8 cellular contexts compared by ENCODE assay signal in the genomic region with DNA sequence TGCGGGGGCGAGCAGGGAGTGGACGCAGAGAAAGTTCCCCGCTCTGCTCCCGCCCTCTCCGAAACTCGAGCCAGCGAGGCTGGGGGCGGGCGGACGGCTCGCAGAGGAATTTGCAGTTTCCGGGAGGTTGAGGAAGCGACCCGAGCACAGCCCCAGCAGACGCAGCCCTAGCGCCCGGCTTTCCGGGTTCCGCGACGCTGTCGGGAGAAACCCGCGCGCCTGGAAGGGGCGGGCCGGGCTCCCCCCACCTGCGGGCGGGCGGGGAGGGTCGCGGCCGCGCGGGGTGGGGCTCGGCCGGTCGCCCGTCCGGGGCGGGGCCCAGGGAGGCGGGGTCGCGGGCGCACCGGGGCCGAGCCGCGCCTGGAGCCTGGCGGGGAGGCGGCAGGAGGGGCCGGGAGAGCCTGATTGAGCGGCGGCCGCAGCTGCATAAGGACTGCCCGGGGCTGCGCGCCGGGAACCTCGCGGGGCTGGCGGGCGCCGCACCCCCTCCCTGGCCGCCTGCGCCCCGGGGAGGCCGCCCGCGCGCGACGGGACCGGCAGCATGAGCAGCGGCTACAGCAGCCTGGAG. TPM values are rescaled to one million over a fixed set of nuclear protein-coding genes. Genes with fewer than 3 reads are reported as not detected.
DNase-seq lines count a peak whose midpoint lies in the region; ATAC-seq, FAIRE-seq and TF ChIP-seq lines count a peak whose summit lies in the region.

Gene RASSF3 (plus strand): TSS at position 404 of the 568 bp plus-strand sequence. CDS start 138 bp downstream, at position 542.

- intact Hi-C loops in endothelial cell of umbilical vein (cut with micrococcal nuclease) = loop anchor here (1.0 to 5.0 kb wide), 5 partner anchors 26 to 172 kb away; partner anchors contain the start of gene TBK1

- DNase-seq in AG08395 (ENCODE audit: low spot score) (peak; percentile 59), NT2/D1 (ENCODE audit: low read depth, low spot score) (peak; percentile 66), endothelial cell of umbilical vein (ENCODE audit: low read depth, low spot score) (peak; percentile 79), mucosa of gallbladder (ENCODE audit: low spot score) (peak; percentile 76)
- DNase-seq in activated CD8-positive, alpha-beta memory T cell treated with anti-CD3 and anti-CD28 coated beads, Interleukin-2, amount 50 U/mL, for 24 hours (ENCODE audit: extremely low read depth) = peak; percentile 28
- peak; percentile 61 to 65 for DNase-seq in stimulated activated CD8-positive, alpha-beta memory T cell treated with anti-CD3 and anti-CD28 coated beads, Interleukin-7, amount 100 ng/mL, for 48 hours (ENCODE audit: extremely low read depth in 1 of 2, low read depth in 1 of 2)

- peak; percentile 63 for TF ChIP-seq POLR2A in endothelial cell of umbilical vein (IDR thresholded peaks at IDR 0.05; ENCODE audit: low read depth, low read length)

- POLR2A ChIA-PET in endothelial cell of umbilical vein (lab: Charles Lee) = interaction anchor here (0.9 kb wide), 1 partner anchor 9 kb away, joined by 3 read pairs; no protein-coding TSS in a partner anchor

- H3K9ac ChIP-seq in NT2/D1 (ENCODE audit: insufficient read length, low read depth) = peak within 1 kb of the TSS; percentile 91
- peak within 1 kb of the TSS; percentile 85 for H3K9ac ChIP-seq in endothelial cell of umbilical vein (replicated peaks; ENCODE audit: extremely low read depth, insufficient read depth, low read length)

- no peak for TF ChIP-seq CTCF in endothelial cell of umbilical vein (IDR thresholded peaks at IDR 0.05; ENCODE audit: extremely low read depth in 1 of 2, insufficient read depth in 1 of 2, low read depth in 1 of 2, low read length in 2 of 2)

- H4K20me1 ChIP-seq in endothelial cell of umbilical vein (replicated peaks; ENCODE audit: control insufficient read depth, extremely low read depth, insufficient read depth, low read length) = no peaks in the 10 kb centered on the region

- H3K9me1 ChIP-seq in endothelial cell of umbilical vein (replicated peaks; ENCODE audit: control insufficient read depth, extremely low read depth, insufficient read depth, low read length) = no peaks in the 10 kb centered on the region

- H3K79me2 ChIP-seq in endothelial cell of umbilical vein (ENCODE audit: control insufficient read depth, insufficient read depth, low read length) = peaks cover 50% of the 10 kb centered on the region

- peak within 1 kb of the TSS; percentile 78 for H3K27ac ChIP-seq in endothelial cell of umbilical vein (ENCODE audit: insufficient read depth, low read depth, low read length)

- peak within 1 kb of the TSS; percentile 84 for H3K4me3 ChIP-seq in NT2/D1 (ENCODE audit: insufficient read length, low read depth)
- H3K4me3 ChIP-seq in endothelial cell of umbilical vein (replicated peaks in 1 of 3; ENCODE audit: insufficient read depth in 1 of 3, low read depth in 1 of 3, low read length in 3 of 3) = peak within 1 kb of the TSS; percentile 85 to 92 (median 90)

- H3K9me3 ChIP-seq in NT2/D1 (ENCODE audit: insufficient read depth, low read length) = no peaks in the 10 kb centered on the region
- no peaks in the 10 kb centered on the region for H3K9me3 ChIP-seq in endothelial cell of umbilical vein (replicated peaks; ENCODE audit: control insufficient read depth, insufficient read depth, low read length)

- CTCF ChIA-PET in endothelial cell of umbilical vein (lab: Charles Lee) = interaction anchor here (1.1 to 6.9 kb wide), 9 partner anchors 10 to 191 kb away, joined by 3 to 72 read pairs (median 7); no protein-coding TSS in a partner anchor

- dilution Hi-C loops in endothelial cell of umbilical vein (cut with MboI; ENCODE audit: extremely low pct_ligation_motif_present, low sequenced_read_pairs) = no loop called here

- peak; percentile 63 for ATAC-seq in GM18868 (IDR thresholded peaks at IDR 0.05; ENCODE audit: unreplicated experiment)
- peak; percentile 46 for ATAC-seq in HG03103 (IDR thresholded peaks at IDR 0.05; ENCODE audit: low read depth, unreplicated experiment)

- H3K4me1 ChIP-seq in NT2/D1 (ENCODE audit: insufficient read depth, insufficient read length) = no peaks in the 10 kb centered on the region
- peaks cover 23% of the 10 kb centered on the region for H3K4me1 ChIP-seq in endothelial cell of umbilical vein (ENCODE audit: control insufficient read depth, extremely low read depth, insufficient read depth, low read length)

- no TSS peak for BruUV-seq in endothelial cell of umbilical vein (replicated peaks; lab: Mats Ljungman, UMichigan)

- no peaks in the 10 kb centered on the region for H3K27me3 ChIP-seq in NT2/D1 (ENCODE audit: insufficient read depth, insufficient read length)
- no peaks in the 10 kb centered on the region for H3K27me3 ChIP-seq in endothelial cell of umbilical vein (ENCODE audit: control insufficient read depth in 2 of 2, insufficient read depth in 2 of 2, low read length in 2 of 2)

- H3K36me3 ChIP-seq in NT2/D1 (ENCODE audit: insufficient read depth, insufficient read length, low read length) (peaks cover 9% of the 10 kb centered on the region), endothelial cell of umbilical vein (ENCODE audit: control insufficient read depth in 2 of 2, extremely low read depth in 1 of 2, insufficient read depth in 2 of 2, low read length in 2 of 2) (peaks cover 0 to 2% of the 10 kb centered on the region in 2 experiments)

- peak; percentile 92 for FAIRE-seq in endothelial cell of umbilical vein (lab: Jason Lieb, UNC)

- peak within 1 kb of the TSS; percentile 95 for H2AFZ ChIP-seq in endothelial cell of umbilical vein (ENCODE audit: low read depth, low read length)

- H3K4me2 ChIP-seq in endothelial cell of umbilical vein (ENCODE audit: insufficient read depth, low read length) = peak within 1 kb of the TSS; percentile 99

TF ChIP-seq in endothelial cell of umbilical vein, 7 proteins besides CTCF, POLR2A, EP300 and RAD21:
- no peak for TF ChIP-seq EZH2 (IDR thresholded peaks at IDR 0.05; ENCODE audit: borderline replicate concordance, low read depth, low read length, severe bottlenecking)
- TF ChIP-seq GATA2 (IDR thresholded peaks at IDR 0.05; ENCODE audit: insufficient read depth, insufficient read length, low read depth, low read length) = no peak
- TF ChIP-seq, protein P1, sequence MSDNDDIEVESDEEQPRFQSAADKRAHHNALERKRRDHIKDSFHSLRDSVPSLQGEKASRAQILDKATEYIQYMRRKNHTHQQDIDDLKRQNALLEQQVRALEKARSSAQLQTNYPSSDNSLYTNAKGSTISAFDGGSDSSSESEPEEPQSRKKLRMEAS (IDR thresholded peaks at IDR 0.05; ENCODE audit: insufficient read depth, insufficient read length) = no peak
- peak; percentile 86 for TF ChIP-seq POLR2AphosphoS5 (IDR thresholded peaks at IDR 0.05; ENCODE audit: insufficient read depth, low read depth, low read length)

RNA-seq across cellular contexts. Expression of gene RASSF3, which starts in this region (rescaled TPM):
- 60.0 and 60.8 TPM in 2 replicates for total RNA-seq in endothelial cell of umbilical vein
- polyA plus RNA-seq in endothelial cell of umbilical vein = 16.8 and 20.2 TPM in 2 replicates
- polyA plus RNA-seq in endothelial cell of umbilical vein (2011; cell fraction: cytosol; rRNA removed) = 24.4 and 24.6 TPM in 2 replicates
- 18.0 and 20.9 TPM in 2 replicates for polyA plus RNA-seq in endothelial cell of umbilical vein (2011; cell fraction: nucleus; rRNA removed)
- polyA plus RNA-seq in endothelial cell of umbilical vein (2012) = 42.8 and 47.2 TPM in 2 replicates
- 44.7 and 53.7 TPM in 2 replicates for polyA minus RNA-seq in endothelial cell of umbilical vein
- 20.9 TPM for polyA minus RNA-seq in endothelial cell of umbilical vein (2011; cell fraction: cytosol; rRNA and poly(A)+ RNA removed)
- 11.6 and 16.9 TPM in 2 replicates for polyA minus RNA-seq in endothelial cell of umbilical vein (2011; cell fraction: nucleus; rRNA and poly(A)+ RNA removed)
- total RNA-seq in mucosa of gallbladder = 130 TPM

Comparison
In these comparisons a context has a peak if more than half of its experiments do, and no peak if none do; other contexts are left out.
1. Peak in every context shown above with its lines: DNase-seq, ATAC-seq, H3K4me3 ChIP-seq and H3K27ac ChIP-seq.
2. DNase-seq: peak in every context shown above with its lines; median percentile 79 in endothelial cell of umbilical vein; 76 in mucosa of gallbladder; 66 in NT2/D1; 63 in stimulated activated CD8-positive, alpha-beta memory T cell treated with anti-CD3 and anti-CD28 coated beads, Interleukin-7, amount 100 ng/mL, for 48 hours; 59 in AG08395; 28 in activated CD8-positive, alpha-beta memory T cell treated with anti-CD3 and anti-CD28 coated beads, Interleukin-2, amount 50 U/mL, for 24 hours.